23 cellular contexts compared by ENCODE assay signal in the genomic region with DNA sequence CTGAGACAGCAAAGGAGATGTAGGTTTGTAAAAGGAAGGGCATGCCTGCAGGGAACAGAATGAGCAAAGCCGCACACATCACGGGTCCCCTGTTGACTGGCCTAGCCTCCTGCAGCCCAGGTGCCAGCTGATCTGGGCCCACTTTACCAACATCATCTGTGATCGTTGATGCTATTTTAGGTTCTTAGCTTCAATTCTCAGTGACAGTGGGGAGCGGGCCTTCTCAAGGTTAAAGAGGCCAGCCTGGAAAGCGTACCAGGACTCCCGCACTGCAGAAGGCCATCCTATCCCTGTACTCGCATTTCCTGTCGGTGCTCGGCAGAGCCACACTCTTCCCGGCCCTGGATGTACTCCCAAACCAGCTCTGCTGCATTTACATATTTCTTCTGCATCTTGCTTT.
"Had no signal": no experiment of that assay in that cellular context is flagged by ENCODE, and none has a peak within 500 bp of the region (broad histone marks: within the 10 kb centered on the region; RNA-seq: fewer than 3 reads in every experiment).

No MANE protein-coding gene starts in this region.

- H3K4me1 ChIP-seq: SJSA1 had no signal

- H3K27ac ChIP-seq: HL-60, KMS-11, SJSA1, SK-N-MC had no signal

- DNase-seq: Kasumi-1, MM.1S, NCI-H1092 treated with DMSO at 0.1 percent for 48 hours, NCI-H1436, NCI-H187, NCI-H2029, NCI-H2081 treated with DMSO at 0.1 percent for 48 hours, NCI-H2171, NCI-H226, NCI-H446, NCI-H510A, NCI-H524 treated with DMSO at 0.1 percent for 48 hours, NCI-H69, NCI-H774, Right ventricle myocardium superior, RPMI8226, SIG-M5 had no signal

- H3K27me3 Mint-ChIP-seq: IgD-negative memory B cell had no signal

- H3K27me3 ChIP-seq: SJSA1 had no signal

- H3K4me3 ChIP-seq: K562, SJSA1, SK-N-MC had no signal

- ATAC-seq: K562 had no signal

- H3K27ac Mint-ChIP-seq: IgD-negative memory B cell had no signal

- H3K36me3 Mint-ChIP-seq: IgD-negative memory B cell had no signal

- H3K4me3 Mint-ChIP-seq: IgD-negative memory B cell had no signal

- H3K36me3 ChIP-seq: SJSA1 had no signal
